ENCODE assay signal across 35 cellular contexts in genomic region chr6:125250511-125250910, GRCh38.
"Had no signal": no experiment of that assay in that cellular context is flagged by ENCODE, and none has a peak within 500 bp of the region (broad histone marks: within the 10 kb centered on the region; RNA-seq: fewer than 3 reads in every experiment).

No MANE protein-coding gene starts in this region.

- H3K9me3 Mint-ChIP-seq: activated B cell treated with CpG ODN at 0.5 μM for 24 hours; activated CD4-positive, alpha-beta memory T cell treated with anti-CD3 and anti-CD28 coated beads for 36 hours; activated CD4-positive, alpha-beta T cell treated with anti-CD3 and anti-CD28 coated beads, Interleukin-2, amount 10 ng/mL, durations not matched to agents 24 days and 14 days; activated naive CD4-positive, alpha-beta T cell treated with anti-CD3 and anti-CD28 coated beads for 36 hours; activated naive CD4-positive, alpha-beta T cell treated with anti-CD3 and anti-CD28 coated beads, Interleukin-2, amount 50 U/mL, for 72 hours; activated naive CD8-positive, alpha-beta T cell treated with anti-CD3 and anti-CD28 coated beads for 36 hours; activated T-cell treated with anti-CD3 and anti-CD28 coated beads, Interleukin-2, amount 50 U/mL, for 24 hours; T-helper 1 cell treated with Interleukin-12 subunit alpha and Interleukin-12 subunit beta and Interleukin-4 antibody, amounts not matched to agents 30 μg/mL and 1 μg/mL, for 36 hours; T-helper 2 cell treated with Interferon-gamma antibody and Interleukin-4, amounts not matched to agents 5 μg/mL and 100 μg/mL, for 36 hours had no signal

- H3K9me3 ChIP-seq: adrenal gland, body of pancreas, breast epithelium had no signal

- DNase-seq: activated B cell treated with CpG ODN at 0.5 μM for 24 hours; activated CD4-positive, alpha-beta memory T cell treated with anti-CD3 and anti-CD28 coated beads for 36 hours; activated CD4-positive, alpha-beta T cell treated with anti-CD3 and anti-CD28 coated beads for 4 hours; activated CD4-positive, alpha-beta T cell treated with anti-CD3 and anti-CD28 coated beads, Interleukin-2, amount 10 ng/mL, durations not matched to agents 24 days and 14 days; activated CD4-positive, alpha-beta T cell treated with anti-CD3 and anti-CD28 coated beads, Interleukin-2, amount 50 U/mL, for 1 hour; activated CD4-positive, alpha-beta T cell treated with anti-CD3 and anti-CD28 coated beads, Interleukin-2, amount 50 U/mL, for 4 hours; activated CD4-positive, CD25-positive, alpha-beta regulatory T cell treated with anti-CD3 and anti-CD28 coated beads, Interleukin-2, amount 50 U/mL, for 72 hours; activated CD8-positive, alpha-beta memory T cell treated with anti-CD3 and anti-CD28 coated beads for 24 hours; activated CD8-positive, alpha-beta memory T cell treated with anti-CD3 and anti-CD28 coated beads, Interleukin-2, amount 10 ng/mL, durations not matched to agents 7 days and 5 days; activated CD8-positive, alpha-beta memory T cell treated with anti-CD3 and anti-CD28 coated beads, Interleukin-2, amount 50 U/mL, for 48 hours; activated CD8-positive, alpha-beta T cell treated with anti-CD3 and anti-CD28 coated beads, Interleukin-2, amount 10 ng/mL, durations not matched to agents 7 days and 5 days; activated effector memory CD4-positive, alpha-beta T cell treated with anti-CD3 and anti-CD28 coated beads, Interleukin-2, amount 50 U/mL, for 16 hours; activated gamma-delta T cell treated with Interleukin-2 at 50 U/mL for 16 hours; activated naive CD4-positive, alpha-beta T cell; activated naive CD4-positive, alpha-beta T cell treated with anti-CD3 and anti-CD28 coated beads for 36 hours; activated naive CD4-positive, alpha-beta T cell treated with anti-CD3 and anti-CD28 coated beads, Interleukin-2, amount 50 U/mL, for 16 hours; activated naive CD8-positive, alpha-beta T cell treated with anti-CD3 and anti-CD28 coated beads for 36 hours; activated T-cell treated with anti-CD3 and anti-CD28 coated beads, Interleukin-2, amount 50 U/mL, for 24 hours; activated T-cell treated with anti-CD3 and anti-CD28 coated beads, Interleukin-2, amount 50 U/mL, for 48 hours; adrenal gland; amniotic stem cell; aorta; body of pancreas; brain microvascular endothelial cell; central memory CD4-positive, alpha-beta T cell; T-helper 1 cell; T-helper 2 cell; T-helper 9 cell had no signal

- H3K4me1 Mint-ChIP-seq: activated B cell treated with CpG ODN at 0.5 μM for 24 hours; activated CD8-positive, alpha-beta memory T cell treated with anti-CD3 and anti-CD28 coated beads, Interleukin-2, amount 10 ng/mL, durations not matched to agents 7 days and 5 days; activated naive CD8-positive, alpha-beta T cell treated with anti-CD3 and anti-CD28 coated beads for 36 hours had no signal

- H3K27me3 ChIP-seq: adrenal gland, body of pancreas, brain microvascular endothelial cell, breast epithelium had no signal

- H3K4me3 ChIP-seq: adrenal gland, body of pancreas, breast epithelium had no signal

- H3K36me3 Mint-ChIP-seq: activated CD4-positive, alpha-beta memory T cell treated with anti-CD3 and anti-CD28 coated beads for 36 hours; activated CD8-positive, alpha-beta memory T cell treated with anti-CD3 and anti-CD28 coated beads, Interleukin-2, amount 10 ng/mL, durations not matched to agents 7 days and 5 days; activated naive CD4-positive, alpha-beta T cell treated with anti-CD3 and anti-CD28 coated beads, Interleukin-2, amount 50 U/mL, for 72 hours; activated naive CD8-positive, alpha-beta T cell treated with anti-CD3 and anti-CD28 coated beads for 36 hours had no signal

- H3K4me3 Mint-ChIP-seq: activated B cell treated with CpG ODN at 0.5 μM for 24 hours; activated CD4-positive, alpha-beta memory T cell treated with anti-CD3 and anti-CD28 coated beads for 36 hours; activated CD4-positive, alpha-beta T cell treated with anti-CD3 and anti-CD28 coated beads, Interleukin-2, amount 10 ng/mL, durations not matched to agents 24 days and 14 days; activated CD8-positive, alpha-beta memory T cell treated with anti-CD3 and anti-CD28 coated beads, Interleukin-2, amount 10 ng/mL, durations not matched to agents 7 days and 5 days; activated CD8-positive, alpha-beta T cell treated with anti-CD3 and anti-CD28 coated beads, Interleukin-2, amount 10 ng/mL, durations not matched to agents 7 days and 5 days; activated naive CD4-positive, alpha-beta T cell treated with anti-CD3 and anti-CD28 coated beads for 36 hours; activated naive CD8-positive, alpha-beta T cell treated with anti-CD3 and anti-CD28 coated beads for 36 hours; activated T-cell treated with anti-CD3 and anti-CD28 coated beads, Interleukin-2, amount 50 U/mL, for 24 hours; T-helper 1 cell treated with Interleukin-12 subunit alpha and Interleukin-12 subunit beta and Interleukin-4 antibody, amounts not matched to agents 30 μg/mL and 1 μg/mL, for 36 hours; T-helper 2 cell treated with Interferon-gamma antibody and Interleukin-4, amounts not matched to agents 5 μg/mL and 100 μg/mL, for 36 hours had no signal

- FAIRE-seq: astrocyte, TTC549 had no signal

- ATAC-seq: activated CD8-positive, alpha-beta memory T cell treated with anti-CD3 and anti-CD28 coated beads, Interleukin-2, amount 10 ng/mL, durations not matched to agents 7 days and 5 days; activated CD8-positive, alpha-beta T cell treated with anti-CD3 and anti-CD28 coated beads, Interleukin-2, amount 10 ng/mL, durations not matched to agents 7 days and 5 days; activated naive CD4-positive, alpha-beta T cell treated with anti-CD3 and anti-CD28 coated beads, Interleukin-2, amount 50 U/mL, for 72 hours; body of pancreas had no signal

- H3K27me3 Mint-ChIP-seq: activated B cell treated with CpG ODN at 0.5 μM for 24 hours had no signal

- H3K27ac ChIP-seq: adrenal gland, body of pancreas, brain microvascular endothelial cell, breast epithelium, VCaP had no signal

- H3K27ac Mint-ChIP-seq: activated B cell treated with CpG ODN at 0.5 μM for 24 hours; activated CD4-positive, alpha-beta memory T cell treated with anti-CD3 and anti-CD28 coated beads for 36 hours; activated CD4-positive, alpha-beta T cell treated with anti-CD3 and anti-CD28 coated beads, Interleukin-2, amount 10 ng/mL, durations not matched to agents 24 days and 14 days; activated CD8-positive, alpha-beta memory T cell treated with anti-CD3 and anti-CD28 coated beads, Interleukin-2, amount 10 ng/mL, durations not matched to agents 7 days and 5 days; activated CD8-positive, alpha-beta T cell treated with anti-CD3 and anti-CD28 coated beads, Interleukin-2, amount 10 ng/mL, durations not matched to agents 7 days and 5 days; activated naive CD4-positive, alpha-beta T cell treated with anti-CD3 and anti-CD28 coated beads for 36 hours; activated naive CD4-positive, alpha-beta T cell treated with anti-CD3 and anti-CD28 coated beads, Interleukin-2, amount 50 U/mL, for 72 hours; activated naive CD8-positive, alpha-beta T cell treated with anti-CD3 and anti-CD28 coated beads for 36 hours; activated T-cell treated with anti-CD3 and anti-CD28 coated beads, Interleukin-2, amount 50 U/mL, for 24 hours; T-helper 1 cell treated with Interleukin-12 subunit alpha and Interleukin-12 subunit beta and Interleukin-4 antibody, amounts not matched to agents 30 μg/mL and 1 μg/mL, for 36 hours; T-helper 2 cell treated with Interferon-gamma antibody and Interleukin-4, amounts not matched to agents 5 μg/mL and 100 μg/mL, for 36 hours had no signal

- H3K36me3 ChIP-seq: adrenal gland, brain microvascular endothelial cell, breast epithelium had no signal

- H3K4me1 ChIP-seq: body of pancreas, breast epithelium had no signal
